ENCODE assay signal across 8 cellular contexts in the genomic region with DNA sequence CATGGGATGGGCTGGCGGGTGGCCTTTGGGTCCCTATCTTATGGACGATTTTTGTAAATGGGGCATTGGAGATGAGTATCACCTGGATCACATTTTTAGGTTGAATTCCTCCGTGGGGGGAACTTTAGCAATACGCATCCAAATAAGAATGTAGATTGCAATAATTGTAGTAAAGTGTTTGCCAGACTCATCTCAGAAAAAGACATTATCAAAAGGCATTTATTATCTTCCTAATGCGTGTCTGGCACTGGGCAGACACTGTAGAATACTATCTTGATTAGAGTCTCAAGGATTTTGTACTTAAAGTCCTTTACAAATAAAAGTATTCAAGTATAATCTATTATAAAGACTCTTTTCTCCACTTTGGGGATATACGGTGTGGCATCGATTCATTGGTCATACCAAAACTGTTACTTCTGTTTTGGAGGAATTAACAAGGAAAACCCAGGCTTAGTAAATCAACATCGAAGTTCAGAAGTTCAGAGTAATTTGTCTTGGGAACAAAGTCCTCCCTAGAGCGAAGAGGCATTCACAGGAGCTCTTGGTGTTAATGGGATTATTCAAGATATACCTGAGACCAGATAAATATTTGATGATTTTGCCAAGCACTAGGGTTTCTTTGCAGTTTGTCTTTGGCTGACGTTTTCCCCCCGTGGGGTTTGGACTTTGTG. TPM values are rescaled to one million over a fixed set of nuclear protein-coding genes. Genes with fewer than 3 reads are reported as not detected.
DNase-seq lines count a peak whose midpoint lies in the region; ATAC-seq and TF ChIP-seq lines count a peak whose summit lies in the region.

No MANE protein-coding gene starts in this region.

- H3K27ac ChIP-seq in DOHH2 (ENCODE audit: low read depth, low read length) (peak overlapping the region; percentile 71), gastroesophageal sphincter (peak overlapping the region; percentile 45 to 90 (median 90)), prostate gland (peak overlapping the region; percentile 36 to 67), substantia nigra (ENCODE audit: low read depth, low read length, poor library complexity, severe bottlenecking) (no peak overlapping the region), adrenal gland (no peak overlapping the region)

- H3K27me3 ChIP-seq in DOHH2 (ENCODE audit: control insufficient read depth, low read length) (no peaks in the 10 kb centered on the region), gastroesophageal sphincter (no peaks in the 10 kb centered on the region), prostate gland (replicated peaks; ENCODE audit: insufficient read depth) (peaks cover 2% of the 10 kb centered on the region), adrenal gland (peaks cover 10% of the 10 kb centered on the region)

- H3K4me3 Mint-ChIP-seq in T-cell, result peak overlapping the region; percentile 81 to 84 (median 84)

- peaks cover 5% of the 10 kb centered on the region for H3K36me3 Mint-ChIP-seq in T-cell

- ATAC-seq in T-cell (replicated peaks in 1 of 4) (no peak), gastroesophageal sphincter (no peak)

- peak overlapping the region; percentile 68 for H3K4me3 ChIP-seq in DOHH2 (ENCODE audit: low read length)
- H3K4me3 ChIP-seq in gastroesophageal sphincter, result peak overlapping the region; percentile 37 to 69
- no peak overlapping the region for H3K4me3 ChIP-seq in prostate gland
- peak overlapping the region in 1 of 4 donors; percentile 48 for H3K4me3 ChIP-seq in adrenal gland

- no peaks in the 10 kb centered on the region for H3K9me3 ChIP-seq in DOHH2 (ENCODE audit: control insufficient read depth, insufficient read depth, low read length)
- no peaks in the 10 kb centered on the region for H3K9me3 ChIP-seq in gastroesophageal sphincter
- H3K9me3 ChIP-seq in prostate gland, result no peaks in the 10 kb centered on the region
- H3K9me3 ChIP-seq in adrenal gland (replicated peaks in 1 of 3), result no peaks in the 10 kb centered on the region

- no peaks in the 10 kb centered on the region for H3K27me3 Mint-ChIP-seq in T-cell

- CTCF ChIA-PET in T-cell (lab: Charles Lee), result interaction anchor here (0.5 to 5.1 kb wide), 16 partner anchors 10 to 225 kb away, joined by 3 to 109 read pairs (median 5); no protein-coding TSS in a partner anchor

- H3K36me3 ChIP-seq in DOHH2 (ENCODE audit: control insufficient read depth, low read length) (no peaks in the 10 kb centered on the region), gastroesophageal sphincter (no peaks in the 10 kb centered on the region), prostate gland (no peaks in the 10 kb centered on the region), adrenal gland (replicated peaks in 1 of 2) (no peaks in the 10 kb centered on the region)

- DNase-seq in T-cell (peak in 1 of 34 experiments; percentile 5), prostate gland (ENCODE audit: low spot score) (no peak), substantia nigra (lab: John Stamatoyannopoulos, UW) (no peak), NCI-H1930 (lab: John Stamatoyannopoulos, UW) (no peak), adrenal gland (no peak)
- no peak for DNase-seq in effector CD8-positive, alpha-beta T cell (lab: John Stamatoyannopoulos, UW)

- POLR2A ChIA-PET in T-cell (lab: Charles Lee), result interaction anchor here (0.6 to 1.0 kb wide), 3 partner anchors 21 to 331 kb away, joined by 3 to 6 read pairs (median 3); no protein-coding TSS in a partner anchor

- TF ChIP-seq CTCF in DOHH2 (IDR thresholded peaks at IDR 0.05; ENCODE audit: low read depth, low read length, poor library complexity, severe bottlenecking) (no peak), gastroesophageal sphincter (IDR thresholded peaks at IDR 0.05) (no peak), prostate gland (IDR thresholded peaks at IDR 0.05) (no peak), adrenal gland (IDR thresholded peaks at IDR 0.05) (no peak)

- 8 to 19% methylated on average over 10 to 11 of the region's 11 CpGs for WGBS in gastroesophageal sphincter (ENCODE audit: low coverage in 1 of 2), 2 donors
- 29% methylated on average over 11 of the region's 11 CpGs for WGBS in prostate gland
- 37 to 41% (median 39%) methylated on average over 11 of the region's 11 CpGs for WGBS in adrenal gland, 4 donors

- H3K4me1 Mint-ChIP-seq in T-cell, result peaks cover 21 to 26% (median 21%) of the 10 kb centered on the region in 3 donors

- TF ChIP-seq POLR2A in gastroesophageal sphincter (IDR thresholded peaks at IDR 0.05) (no peak), prostate gland (IDR thresholded peaks at IDR 0.05) (no peak), adrenal gland (IDR thresholded peaks at IDR 0.05) (no peak)

- H3K27ac Mint-ChIP-seq in T-cell, result peak overlapping the region in 1 of 2 donors; percentile 53

- H3K4me1 ChIP-seq in DOHH2 (ENCODE audit: control insufficient read depth, low read length) (peaks cover 80% of the 10 kb centered on the region), gastroesophageal sphincter (peaks cover 0 to 83% (median 5%) of the 10 kb centered on the region in 3 donors), prostate gland (replicated peaks) (no peaks in the 10 kb centered on the region), adrenal gland (replicated peaks in 1 of 2) (peaks cover 0 to 14% of the 10 kb centered on the region in 2 donors)

- no peaks in the 10 kb centered on the region for H4K20me1 ChIP-seq in DOHH2 (ENCODE audit: control insufficient read depth, insufficient read depth, low read depth, low read length)

- no peaks in the 10 kb centered on the region for H3K9me3 Mint-ChIP-seq in T-cell

- TF ChIP-seq EP300 in gastroesophageal sphincter (IDR thresholded peaks at IDR 0.05), result no peak

- peaks cover 24% of the 10 kb centered on the region for H3F3A ChIP-seq in DOHH2 (ENCODE audit: control insufficient read depth, insufficient read depth)

- no peaks in the 10 kb centered on the region for H3K79me2 ChIP-seq in DOHH2 (ENCODE audit: control insufficient read depth, low read length)

- H3K9me2 ChIP-seq in DOHH2 (replicated peaks; ENCODE audit: control insufficient read depth, low read length), result no peaks in the 10 kb centered on the region

- H3K4me2 ChIP-seq in DOHH2 (ENCODE audit: low read length), result peak overlapping the region; percentile 97

- intact Hi-C loops in prostate gland (cut with DNase I), result loop anchor here (5.0 kb wide), 2 partner anchors 57 to 458 kb away; no protein-coding TSS in a partner anchor
- intact Hi-C loops in adrenal gland (cut with DNase I), result no loop called here

RNA-seq across cellular contexts. Expression of a gene that starts 0.6 kb away (rescaled TPM):
- total RNA-seq in T-cell, result 1 to 10 TPM; 3.3 to 6.9 (median 4.5) TPM
- 10 to 100 TPM; 21.0 to 68.5 (median 42.5) TPM for total RNA-seq in gastroesophageal sphincter
- 10 to 100 TPM in 1 of 2 donors, 1 to 10 TPM in 1; 2.1 to 19.2 TPM for total RNA-seq in prostate gland
- 1 to 10 TPM; 1.1 to 3.5 (median 1.9) TPM for total RNA-seq in adrenal gland
- 10 to 100 TPM in 1 of 3 donors, 1 to 10 TPM in 2; 1.2 to 12.8 (median 3.3) TPM for polyA plus RNA-seq in adrenal gland

Comparison
In these comparisons a context has a peak if more than half of its experiments do, and no peak if none do; other contexts are left out.
1. H3K27ac ChIP-seq: peak in DOHH2 (single experiment), gastroesophageal sphincter (4 of 4) and prostate gland (2 of 2); none in substantia nigra (single experiment) and adrenal gland (0 of 5).
2. H3K4me3 ChIP-seq: peak in DOHH2 (single experiment) and gastroesophageal sphincter (2 of 2); none in prostate gland (0 of 2).